ENCODE assay signal across 24 cellular contexts in the genomic region with DNA sequence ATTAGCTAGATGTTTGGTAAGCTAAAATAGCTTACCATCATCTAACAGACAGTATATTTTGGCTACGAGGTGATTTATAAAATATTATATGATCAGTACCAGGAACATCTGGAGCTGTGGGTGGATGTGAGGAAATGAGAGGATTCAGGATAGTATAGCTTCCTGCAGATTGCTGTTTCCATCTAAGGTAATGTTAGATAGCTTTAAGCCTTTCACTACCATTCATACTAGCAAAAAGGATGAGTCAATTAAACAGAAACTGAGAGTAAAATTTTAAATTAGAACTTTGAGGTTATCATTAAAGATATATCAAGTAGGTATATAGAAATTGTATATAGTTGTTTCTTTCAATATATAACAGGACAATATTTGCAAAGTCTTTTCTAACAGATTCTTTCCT.
"Had no signal": no experiment of that assay in that cellular context is flagged by ENCODE, and none has a peak within 500 bp of the region (broad histone marks: within the 10 kb centered on the region; RNA-seq: fewer than 3 reads in every experiment).

No MANE protein-coding gene starts in this region.

- H3K9me3 ChIP-seq: colonic mucosa, esophagus muscularis mucosa, right lobe of liver, testis, vagina had no signal

- H3K4me3 ChIP-seq: colonic mucosa, esophagus muscularis mucosa, hepatocyte, right lobe of liver, testis, vagina had no signal

- H3K4me3 Mint-ChIP-seq: activated CD4-positive, alpha-beta memory T cell treated with anti-CD3 and anti-CD28 coated beads, Interleukin-2, amount 10 ng/mL, durations not matched to agents 7 days and 5 days; activated naive CD4-positive, alpha-beta T cell treated with anti-CD3 and anti-CD28 coated beads for 36 hours; immature natural killer cell; naive thymus-derived CD4-positive, alpha-beta T cell; neural crest cell; stimulated activated memory B cell treated with anti-CD40 and anti-IgM and Interleukin-4, amounts not matched to agents 10 μg/mL and 1 μg/mL and 100 μg/mL, for 72 hours; WTC11 had no signal

- DNase-seq: activated CD4-positive, alpha-beta memory T cell treated with anti-CD3 and anti-CD28 coated beads, Interleukin-2, amount 10 ng/mL, durations not matched to agents 7 days and 5 days; activated CD4-positive, alpha-beta T cell treated with anti-CD3 and anti-CD28 coated beads for 48 hours; activated naive CD4-positive, alpha-beta T cell treated with anti-CD3 and anti-CD28 coated beads for 36 hours; amygdala; colonic mucosa; glutamatergic neuron; immature natural killer cell; naive thymus-derived CD4-positive, alpha-beta T cell; occipital lobe; posterior cingulate gyrus; right lobe of liver; small intestine; stimulated activated CD4-positive, alpha-beta T cell treated with anti-CD3 and anti-CD28 coated beads, Interleukin-2, amount 100 ng/mL, for 24 hours; T1000; testis; trophoblast cell had no signal

- H3K27ac ChIP-seq: colonic mucosa, esophagus muscularis mucosa, hepatocyte, right lobe of liver, testis, vagina had no signal

- H3K4me1 ChIP-seq: colonic mucosa had no signal

- H3K27me3 ChIP-seq: colonic mucosa, esophagus muscularis mucosa, hepatocyte, right lobe of liver, testis, vagina had no signal

- H3K27ac Mint-ChIP-seq: activated CD4-positive, alpha-beta memory T cell treated with anti-CD3 and anti-CD28 coated beads, Interleukin-2, amount 10 ng/mL, durations not matched to agents 7 days and 5 days; activated naive CD4-positive, alpha-beta T cell treated with anti-CD3 and anti-CD28 coated beads for 36 hours; activated T-helper 2 cell treated with anti-CD3 and anti-CD28 coated beads, Interferon-gamma antibody, Interleukin-2, Interleukin-4, amounts not matched to agents 10 μg/mL and 5 μg/mL and 100 μg/mL, durations not matched to agents 14 hours and 24 hours and 36 hours; immature natural killer cell; naive thymus-derived CD4-positive, alpha-beta T cell; stimulated activated memory B cell treated with anti-CD40 and anti-IgM and Interleukin-4, amounts not matched to agents 10 μg/mL and 1 μg/mL and 100 μg/mL, for 72 hours; WTC11 had no signal

- H3K36me3 Mint-ChIP-seq: WTC11 had no signal

- H3K9me3 Mint-ChIP-seq: activated CD4-positive, alpha-beta memory T cell treated with anti-CD3 and anti-CD28 coated beads, Interleukin-2, amount 10 ng/mL, durations not matched to agents 7 days and 5 days; activated naive CD4-positive, alpha-beta T cell treated with anti-CD3 and anti-CD28 coated beads for 36 hours; activated T-helper 2 cell treated with anti-CD3 and anti-CD28 coated beads, Interferon-gamma antibody, Interleukin-2, Interleukin-4, amounts not matched to agents 10 μg/mL and 5 μg/mL and 100 μg/mL, durations not matched to agents 14 hours and 24 hours and 36 hours; immature natural killer cell; naive thymus-derived CD4-positive, alpha-beta T cell; neural crest cell; stimulated activated memory B cell treated with anti-CD40 and anti-IgM and Interleukin-4, amounts not matched to agents 10 μg/mL and 1 μg/mL and 100 μg/mL, for 72 hours; WTC11 had no signal

- ATAC-seq: left lobe of liver; naive thymus-derived CD4-positive, alpha-beta T cell; right lobe of liver; stimulated activated memory B cell treated with anti-CD40 and anti-IgM and Interleukin-4, amounts not matched to agents 10 μg/mL and 1 μg/mL and 100 μg/mL, for 72 hours; WTC11 had no signal

- H3K27me3 Mint-ChIP-seq: activated CD4-positive, alpha-beta memory T cell treated with anti-CD3 and anti-CD28 coated beads, Interleukin-2, amount 10 ng/mL, durations not matched to agents 7 days and 5 days; naive thymus-derived CD4-positive, alpha-beta T cell; stimulated activated memory B cell treated with anti-CD40 and anti-IgM and Interleukin-4, amounts not matched to agents 10 μg/mL and 1 μg/mL and 100 μg/mL, for 72 hours had no signal

- H3K4me1 Mint-ChIP-seq: activated CD4-positive, alpha-beta memory T cell treated with anti-CD3 and anti-CD28 coated beads, Interleukin-2, amount 10 ng/mL, durations not matched to agents 7 days and 5 days had no signal

- H3K36me3 ChIP-seq: colonic mucosa, esophagus muscularis mucosa, right lobe of liver, vagina had no signal
